ENCODE assay signal across 22 cellular contexts in the genomic region with DNA sequence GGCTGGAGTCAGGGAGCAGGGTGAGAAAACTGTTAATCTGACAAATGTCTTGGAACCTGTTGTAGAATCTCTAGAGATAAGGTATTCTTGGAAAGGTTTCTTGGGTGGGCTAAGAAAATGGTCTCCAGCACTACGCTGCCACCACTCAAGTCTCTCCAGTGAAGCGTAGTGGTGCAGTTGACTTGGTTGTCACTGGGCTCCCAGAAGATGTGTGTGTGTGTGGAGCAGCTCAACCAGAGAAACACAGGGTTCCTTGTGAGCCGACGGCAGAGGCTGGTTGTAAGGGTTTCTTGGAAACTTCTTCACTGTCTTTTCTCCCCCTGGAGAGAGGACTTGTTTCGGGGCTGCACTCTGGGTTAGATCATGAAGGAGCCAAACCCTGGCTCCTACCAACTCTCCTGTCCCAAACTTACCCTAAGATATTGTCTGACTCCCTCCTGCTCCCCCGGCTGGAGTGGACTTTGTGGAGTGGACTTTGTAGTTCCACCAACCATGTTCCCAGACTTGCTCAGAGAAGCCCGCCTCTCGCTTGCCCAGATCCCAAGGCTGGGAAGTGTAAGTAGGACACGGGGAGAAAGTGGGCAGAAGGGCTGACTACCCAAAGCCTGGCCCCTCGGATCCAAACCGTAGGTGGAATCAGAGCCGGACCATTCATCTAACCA. TPM values are rescaled to one million over a fixed set of nuclear protein-coding genes. Genes with fewer than 3 reads are reported as not detected.
DNase-seq lines count a peak whose midpoint lies in the region; ATAC-seq, FAIRE-seq and TF ChIP-seq lines count a peak whose summit lies in the region.
"Had no signal": no experiment of that assay in that cellular context is flagged by ENCODE, and none has a peak within 500 bp of the region (broad histone marks: within the 10 kb centered on the region; RNA-seq: fewer than 3 reads in every experiment).

No MANE protein-coding gene starts in this region.

- H3K36me3 Mint-ChIP-seq in astrocyte (ENCODE audit: low read depth, unreplicated experiment) (peaks cover 6% of the 10 kb centered on the region), progenitor cell of endocrine pancreas (ENCODE audit: insufficient read depth) (no peaks in the 10 kb centered on the region)
- H3K36me3 Mint-ChIP-seq: activated CD8-positive, alpha-beta memory T cell treated with anti-CD3 and anti-CD28 coated beads, Interleukin-2, amount 10 ng/mL, durations not matched to agents 7 days and 5 days; mesothelial cell of epicardium had no signal

- peak overlapping the region; percentile 99 for H3K9ac ChIP-seq in OCI-LY1 (ENCODE audit: low read length)
- H3K9ac ChIP-seq in astrocyte (ENCODE audit: low read length) = no peak overlapping the region
- H3K9ac ChIP-seq: SK-N-SH had no signal

- H3K9me3 ChIP-seq in DOHH2 (ENCODE audit: control insufficient read depth, insufficient read depth, low read length) (no peaks in the 10 kb centered on the region), OCI-LY1 (ENCODE audit: low read length) (no peaks in the 10 kb centered on the region), astrocyte (ENCODE audit: insufficient read depth, low read depth, low read length) (no peaks in the 10 kb centered on the region)
- H3K9me3 ChIP-seq: SK-N-SH had no signal

- intact Hi-C loops in posterior vena cava (cut with DNase I) = no loop called here

- H4K20me1 ChIP-seq in DOHH2 (ENCODE audit: control insufficient read depth, insufficient read depth, low read depth, low read length) (peaks cover 23% of the 10 kb centered on the region; the same call in 1 of the 2 replicates), OCI-LY1 (ENCODE audit: insufficient read depth, low read length) (no peaks in the 10 kb centered on the region), astrocyte (ENCODE audit: insufficient read depth, low read length) (no peaks in the 10 kb centered on the region)

- H3K9me2 ChIP-seq in DOHH2 (replicated peaks; ENCODE audit: control insufficient read depth, low read length) (no peaks in the 10 kb centered on the region), OCI-LY1 (ENCODE audit: low read depth, low read length) (no peaks in the 10 kb centered on the region)
- H3K9me2 ChIP-seq: SK-N-SH had no signal

- DNase-seq in astrocyte (ENCODE audit: low read depth) (no peak), posterior vena cava (ENCODE audit: low spot score) (peak; percentile 37), anterior cingulate cortex (lab: John Stamatoyannopoulos, UW) (no peak), progenitor cell of endocrine pancreas (ENCODE audit: low spot score, unreplicated experiment) (no peak)
- DNase-seq in stimulated activated naive CD4-positive, alpha-beta T cell treated with Interleukin-2 at 50 U/mL for 16 hours (lab: John Stamatoyannopoulos, UW) = no peak
- DNase-seq: activated CD8-positive, alpha-beta memory T cell treated with anti-CD3 and anti-CD28 coated beads, Interleukin-2, amount 10 ng/mL, durations not matched to agents 7 days and 5 days; central memory CD4-positive, alpha-beta T cell; DMS53; endodermal cell; NCI-H2081; NCI-H526 treated with DMSO at 0.1 percent for 48 hours; nucleus accumbens; PC-9; SK-N-SH; stimulated activated CD4-positive, alpha-beta T cell treated with anti-CD3 and anti-CD28 coated beads, Interleukin-2, amount 100 ng/mL, for 48 hours had no signal

- H3K36me3 ChIP-seq in DOHH2 (ENCODE audit: control insufficient read depth, low read length) (peaks cover 59% of the 10 kb centered on the region), OCI-LY1 (ENCODE audit: insufficient read depth, low read length) (peaks cover 60% of the 10 kb centered on the region), astrocyte (ENCODE audit: insufficient read depth, low read length) (no peaks in the 10 kb centered on the region)

- H3K9me3 Mint-ChIP-seq in astrocyte (ENCODE audit: unreplicated experiment) = peaks cover 4% of the 10 kb centered on the region
- H3K9me3 Mint-ChIP-seq in progenitor cell of endocrine pancreas (ENCODE audit: low read depth) = no peaks in the 10 kb centered on the region
- H3K9me3 Mint-ChIP-seq: endodermal cell, mesothelial cell of epicardium had no signal

- no peak overlapping the region for H2AFZ ChIP-seq in OCI-LY1 (ENCODE audit: low read length)
- no peak overlapping the region for H2AFZ ChIP-seq in astrocyte (ENCODE audit: low read depth, low read length)
- H2AFZ ChIP-seq: PC-9 had no signal

- FAIRE-seq in astrocyte (lab: Jason Lieb, UNC) = no peak
- FAIRE-seq: keratinocyte had no signal

- H3K27ac Mint-ChIP-seq in astrocyte (ENCODE audit: unreplicated experiment) (peak overlapping the region; percentile 62), progenitor cell of endocrine pancreas (no peak overlapping the region)
- H3K27ac Mint-ChIP-seq: activated CD8-positive, alpha-beta memory T cell treated with anti-CD3 and anti-CD28 coated beads, Interleukin-2, amount 10 ng/mL, durations not matched to agents 7 days and 5 days; endodermal cell; mesothelial cell of epicardium had no signal

- H3K4me3 ChIP-seq in DOHH2 (ENCODE audit: low read length) = peak overlapping the region; percentile 97
- H3K4me3 ChIP-seq in OCI-LY1 (ENCODE audit: low read depth, low read length, poor library complexity, severe bottlenecking) = peak overlapping the region; percentile 97
- no peak overlapping the region for H3K4me3 ChIP-seq in astrocyte (ENCODE audit: insufficient read depth, low read depth, low read length)
- H3K4me3 ChIP-seq: PC-9 had no signal

- H3K79me2 ChIP-seq in DOHH2 (ENCODE audit: control insufficient read depth, low read length) = peaks cover 73% of the 10 kb centered on the region
- peaks cover 53% of the 10 kb centered on the region for H3K79me2 ChIP-seq in OCI-LY1 (ENCODE audit: insufficient read depth, low read length)
- no peaks in the 10 kb centered on the region for H3K79me2 ChIP-seq in astrocyte (ENCODE audit: insufficient read depth, low read length)

- no peak for ATAC-seq in GM18873 (IDR thresholded peaks at IDR 0.05; ENCODE audit: low FRiP score, unreplicated experiment)
- ATAC-seq: activated CD8-positive, alpha-beta memory T cell treated with anti-CD3 and anti-CD28 coated beads, Interleukin-2, amount 10 ng/mL, durations not matched to agents 7 days and 5 days; sciatic nerve had no signal

- TF ChIP-seq CTCF in DOHH2 (IDR thresholded peaks at IDR 0.05; ENCODE audit: low read depth, low read length, poor library complexity, severe bottlenecking) = no peak
- TF ChIP-seq CTCF in OCI-LY1 (IDR thresholded peaks at IDR 0.05; ENCODE audit: low read length) = no peak
- no peak for TF ChIP-seq CTCF in astrocyte (IDR thresholded peaks at IDR 0.05; ENCODE audit: insufficient read depth, low read depth, low read length)
- TF ChIP-seq CTCF in progenitor cell of endocrine pancreas (IDR thresholded peaks at IDR 0.05; ENCODE audit: unreplicated experiment) = no peak

- H3K27ac ChIP-seq in DOHH2 (ENCODE audit: low read depth, low read length) (peak overlapping the region; percentile 99), OCI-LY1 (ENCODE audit: low read depth, low read length, poor library complexity, severe bottlenecking) (peak overlapping the region; percentile 96), astrocyte (ENCODE audit: low read depth, low read length) (no peak overlapping the region)
- H3K27ac ChIP-seq: PC-9 had no signal

- peaks cover 44% of the 10 kb centered on the region for H3F3A ChIP-seq in DOHH2 (ENCODE audit: control insufficient read depth, insufficient read depth)
- no peaks in the 10 kb centered on the region for H3F3A ChIP-seq in OCI-LY1 (ENCODE audit: insufficient read depth, low read length)

- peak overlapping the region; percentile 99 for H3K4me2 ChIP-seq in DOHH2 (ENCODE audit: low read length)
- H3K4me2 ChIP-seq in OCI-LY1 (ENCODE audit: low read length) = peak overlapping the region; percentile 95
- no peak overlapping the region for H3K4me2 ChIP-seq in astrocyte (ENCODE audit: low read length)
- H3K4me2 ChIP-seq: PC-9, SK-N-SH had no signal

- H3K4me1 Mint-ChIP-seq in astrocyte (ENCODE audit: low read depth, unreplicated experiment) = peaks cover 51% of the 10 kb centered on the region
- H3K4me1 Mint-ChIP-seq in progenitor cell of endocrine pancreas (ENCODE audit: low read depth) = peaks cover 5% of the 10 kb centered on the region

- H3K27me3 Mint-ChIP-seq in astrocyte (ENCODE audit: low read depth, unreplicated experiment) = no peaks in the 10 kb centered on the region
- H3K27me3 Mint-ChIP-seq in progenitor cell of endocrine pancreas = peaks cover 55% of the 10 kb centered on the region

- H3K4me3 Mint-ChIP-seq in astrocyte (ENCODE audit: unreplicated experiment) = peak overlapping the region; percentile 5
- H3K4me3 Mint-ChIP-seq in progenitor cell of endocrine pancreas (ENCODE audit: low read depth) = no peak overlapping the region
- H3K4me3 Mint-ChIP-seq: activated CD8-positive, alpha-beta memory T cell treated with anti-CD3 and anti-CD28 coated beads, Interleukin-2, amount 10 ng/mL, durations not matched to agents 7 days and 5 days; endodermal cell; mesothelial cell of epicardium had no signal

- H3K27me3 ChIP-seq in DOHH2 (ENCODE audit: control insufficient read depth, low read length) = no peaks in the 10 kb centered on the region
- no peaks in the 10 kb centered on the region for H3K27me3 ChIP-seq in OCI-LY1 (ENCODE audit: insufficient read depth, low read length)
- H3K27me3 ChIP-seq in astrocyte (ENCODE audit: insufficient read depth, low read length) = no peaks in the 10 kb centered on the region

- peaks cover 69% of the 10 kb centered on the region for H3K4me1 ChIP-seq in DOHH2 (ENCODE audit: control insufficient read depth, low read length)
- H3K4me1 ChIP-seq in OCI-LY1 (ENCODE audit: insufficient read depth, low read length, severe bottlenecking) = peaks cover 65% of the 10 kb centered on the region
- H3K4me1 ChIP-seq in astrocyte (ENCODE audit: insufficient read depth, low read length) = peaks cover 36% of the 10 kb centered on the region

RNA-seq across cellular contexts. Expression of a gene that starts 1.1 kb away (rescaled TPM):
- total RNA-seq in astrocyte = 0.07 and 0.12 TPM in 2 replicates
- under 1 TPM in 1 of 2 donors, not detected in 1; 0.10 TPM for total RNA-seq in posterior vena cava
- not detected in 2 replicates for total RNA-seq in progenitor cell of endocrine pancreas
- total RNA-seq: mesothelial cell of epicardium, PC-9, ureter had no signal

RNA-seq across cellular contexts. Expression of a gene that starts 41.0 kb away (rescaled TPM):
- total RNA-seq in astrocyte = 128 and 138 TPM in 2 replicates
- 10 to 100 TPM; 89.2 to 89.5 TPM for total RNA-seq in posterior vena cava
- 26.4 and 30.3 TPM in 2 replicates for total RNA-seq in progenitor cell of endocrine pancreas
